ENCODE assay signal across 8 cellular contexts in genomic region chr4:169268951-169269781, GRCh38. TPM values are rescaled to one million over a fixed set of nuclear protein-coding genes. Genes with fewer than 3 reads are reported as not detected.
DNase-seq lines count a peak whose midpoint lies in the region; ATAC-seq and TF ChIP-seq lines count a peak whose summit lies in the region.

No MANE protein-coding gene starts in this region.

- H3K27ac Mint-ChIP-seq in activated naive CD8-positive, alpha-beta T cell treated with anti-CD3 and anti-CD28 coated beads for 36 hours, result no peak overlapping the region

- H3K27me3 ChIP-seq in kidney epithelial cell (ENCODE audit: control insufficient read depth, insufficient read depth, low read length), result no peaks in the 10 kb centered on the region

- no peaks in the 10 kb centered on the region for H3K9me3 Mint-ChIP-seq in activated naive CD8-positive, alpha-beta T cell treated with anti-CD3 and anti-CD28 coated beads for 36 hours

- intact Hi-C loops in left cardiac atrium (cut with DNase I) (no loop called here), Right ventricle myocardium superior (cut with DNase I) (no loop called here)

- DNase-seq in left cardiac atrium (peak; percentile 22), Right ventricle myocardium superior (no peak), kidney epithelial cell (ENCODE audit: low read depth) (no peak), superior temporal gyrus (ENCODE audit: extremely low spot score) (peak; percentile 55)
- DNase-seq in activated naive CD8-positive, alpha-beta T cell treated with anti-CD3 and anti-CD28 coated beads for 36 hours, result no peak
- no peak for DNase-seq in activated CD4-positive, CD25-positive, alpha-beta regulatory T cell (lab: John Stamatoyannopoulos, UW)

- H3K4me1 Mint-ChIP-seq in activated naive CD8-positive, alpha-beta T cell treated with anti-CD3 and anti-CD28 coated beads for 36 hours, result peaks cover 6% of the 10 kb centered on the region

- peak overlapping the region; percentile 99 for H3K4me3 ChIP-seq in kidney epithelial cell (ENCODE audit: low read depth, low read length)

- peak in 1 of 2 donors; percentile 22 for ATAC-seq in left cardiac atrium
- no peak for ATAC-seq in Right ventricle myocardium superior (ENCODE audit: poor library complexity)
- no peak for ATAC-seq in GM19455 (IDR thresholded peaks at IDR 0.05; ENCODE audit: unreplicated experiment)
- ATAC-seq in HG03469 (IDR thresholded peaks at IDR 0.05; ENCODE audit: unreplicated experiment), result no peak

- no peak for TF ChIP-seq CTCF in kidney epithelial cell (IDR thresholded peaks at IDR 0.05; ENCODE audit: insufficient read depth, low read length, poor library complexity, severe bottlenecking)

- H3K36me3 Mint-ChIP-seq in activated naive CD8-positive, alpha-beta T cell treated with anti-CD3 and anti-CD28 coated beads for 36 hours, result no peaks in the 10 kb centered on the region

- H3K4me3 Mint-ChIP-seq in activated naive CD8-positive, alpha-beta T cell treated with anti-CD3 and anti-CD28 coated beads for 36 hours, result peak overlapping the region; percentile 66

- H3K36me3 ChIP-seq in kidney epithelial cell (ENCODE audit: control insufficient read depth, insufficient read depth, low read length), result peaks cover 2% of the 10 kb centered on the region

- peaks cover 72% of the 10 kb centered on the region for H3K27me3 Mint-ChIP-seq in activated naive CD8-positive, alpha-beta T cell treated with anti-CD3 and anti-CD28 coated beads for 36 hours

RNA-seq across cellular contexts. Expression of gene SH3RF1, which starts 1.6 kb away (rescaled TPM):
- total RNA-seq in left cardiac atrium (10 to 100 TPM in 1 of 2 donors, 1 to 10 TPM in 1; 8.7 to 12.8 TPM), Right ventricle myocardium superior (8.3 TPM), kidney epithelial cell (25.6 and 30.5 TPM in 2 replicates)
- total RNA-seq in activated naive CD8-positive, alpha-beta T cell treated with anti-CD3 and anti-CD28 coated beads for 36 hours, result under 1 TPM; 0.54 to 0.87 TPM

Comparison
In these comparisons a context has a peak if more than half of its experiments do, and no peak if none do; other contexts are left out.
1. DNase-seq: peak in left cardiac atrium (single experiment) and superior temporal gyrus (single experiment); none in Right ventricle myocardium superior (single experiment), activated naive CD8-positive, alpha-beta T cell treated with anti-CD3 and anti-CD28 coated beads for 36 hours (single experiment), kidney epithelial cell (single experiment) and activated CD4-positive, CD25-positive, alpha-beta regulatory T cell (0 of 4).